8 cellular contexts compared by ENCODE assay signal in the genomic region with DNA sequence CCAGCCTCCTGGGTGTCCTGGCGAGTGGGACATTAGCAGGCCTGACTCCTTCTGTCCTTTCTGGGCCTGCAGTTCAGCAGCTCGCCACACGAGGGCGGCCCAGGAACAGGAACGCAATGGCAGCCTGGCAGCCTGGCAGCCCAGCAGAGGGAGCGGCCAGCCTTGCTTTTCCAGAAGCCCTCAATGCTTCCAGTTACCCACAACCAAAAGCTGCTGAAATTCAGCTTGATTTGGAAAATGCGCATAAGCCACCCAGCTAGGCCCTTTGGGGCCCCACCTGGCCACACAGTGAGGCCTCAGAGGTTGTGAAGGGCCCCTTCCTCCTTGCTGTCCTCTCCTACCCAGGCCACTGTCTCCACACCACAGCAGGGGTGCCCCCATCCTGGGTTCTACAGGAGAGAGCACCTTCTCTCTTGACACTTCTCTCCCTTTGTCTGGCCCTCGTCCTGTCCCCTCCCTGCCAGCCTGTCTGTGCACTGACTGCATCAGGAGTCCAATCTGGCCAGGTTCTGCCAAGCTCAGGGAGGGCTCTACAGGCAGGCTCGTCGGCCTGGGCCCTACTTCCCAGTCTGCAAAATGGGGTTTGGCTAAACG.
DNase-seq lines count a peak whose midpoint lies in the region; ATAC-seq and TF ChIP-seq lines count a peak whose summit lies in the region.

No MANE protein-coding gene starts in this region.

- H3K36me3 ChIP-seq in neuron (ENCODE audit: insufficient read depth, low read length) (no peaks in the 10 kb centered on the region), stomach (no peaks in the 10 kb centered on the region)

- TF ChIP-seq CTCF in stomach (IDR thresholded peaks at IDR 0.05) = peak in 6 of 7 experiments; percentile 97 to 100 (median 100)

- H2AFZ ChIP-seq in neuron (ENCODE audit: low read depth, low read length) = no peak overlapping the region

- H3K4me1 ChIP-seq in neuron (ENCODE audit: insufficient read depth, low read length) (peaks cover 40% of the 10 kb centered on the region), stomach (peaks cover 0 to 22% (median 14%) of the 10 kb centered on the region in 4 donors)

- H3K4me3 ChIP-seq in neuron (ENCODE audit: low read length) (peak overlapping the region; percentile 19), stomach (no peak overlapping the region)

- TF ChIP-seq POLR2A in stomach (IDR thresholded peaks at IDR 0.05) = no peak

- WGBS in stomach, 5 donors = 21 to 56% (median 24%) methylated on average over 3 to 11 of the region's 11 CpGs

- TF ChIP-seq EP300 in stomach (IDR thresholded peaks at IDR 0.05) = no peak

- peak overlapping the region in 1 of 5 donors; percentile 42 for H3K27ac ChIP-seq in stomach

- H3K9me3 ChIP-seq in neuron (ENCODE audit: low read length) (no peaks in the 10 kb centered on the region), stomach (no peaks in the 10 kb centered on the region)

- intact Hi-C loops in stomach (cut with DNase I; ENCODE audit: low total_unique reads) = no loop called here

- ATAC-seq in HG03280 (IDR thresholded peaks at IDR 0.05; ENCODE audit: unreplicated experiment) = no peak

- DNase-seq in G401 (ENCODE audit: low spot score) (peak; percentile 92), KBM-7 (peak; percentile 84), RPMI8226 (peak; percentile 89), fibroblast of the conjunctiva (ENCODE audit: low read depth) (peak; percentile 65), stomach (peak; percentile 96)
- peak; percentile 76 for DNase-seq in activated T-helper 9 cell treated with anti-CD3 and anti-CD28 coated beads, Interleukin-2, amount 50 U/mL, for 16 hours (ENCODE audit: low read depth)

- in situ Hi-C loops in G401 (cut with HindIII; ENCODE audit: low sequenced_read_pairs) = no loop called here
- in situ Hi-C loops in KBM-7 (cut with MboI; ENCODE audit: low pct_unique_long_range_greater_than_20kb, low sequenced_read_pairs) = no loop called here

- H3K27me3 ChIP-seq in neuron (ENCODE audit: insufficient read depth, low read length) (no peaks in the 10 kb centered on the region), stomach (peaks cover 0 to 20% (median 4%) of the 10 kb centered on the region in 3 donors)
